8 cellular contexts compared by ENCODE assay signal in genomic region chr16:24610421-24610765, GRCh38.
DNase-seq lines count a peak whose midpoint lies in the region; ATAC-seq, FAIRE-seq and TF ChIP-seq lines count a peak whose summit lies in the region.

No MANE protein-coding gene starts in this region.

- peak; percentile 42 for DNase-seq in DMS153 (lab: John Stamatoyannopoulos, UW)
- DNase-seq in NCI-H69 (lab: John Stamatoyannopoulos, UW) = peak; percentile 69
- DNase-seq in fibroblast of villous mesenchyme (ENCODE audit: low read depth) = peak; percentile 25
- peak; percentile 34 for DNase-seq in nephron progenitor cell
- no peak for DNase-seq in stimulated activated naive CD4-positive, alpha-beta T cell treated with Interleukin-2 at 50 U/mL for 16 hours (lab: John Stamatoyannopoulos, UW)
- DNase-seq in activated gamma-delta T cell (lab: John Stamatoyannopoulos, UW) = no peak
- no peak for DNase-seq in small intestine

- H3K9me3 ChIP-seq in small intestine (ENCODE audit: control insufficient read depth, low read depth) = no peaks in the 10 kb centered on the region

- no peak overlapping the region for H3K27ac Mint-ChIP-seq in nephron progenitor cell

- H3K4me3 ChIP-seq in fibroblast of villous mesenchyme (ENCODE audit: low read depth, low read length) (peak overlapping the region; percentile 9), small intestine (ENCODE audit: low read depth in 1 of 2, low read length in 2 of 2) (peak overlapping the region in 1 of 2 donors; percentile 0)

- peaks cover 0 to 12% of the 10 kb centered on the region in 2 donors for H3K27me3 ChIP-seq in small intestine (ENCODE audit: control insufficient read depth in 2 of 2, insufficient read depth in 2 of 2, low read length in 2 of 2)

- no peaks in the 10 kb centered on the region for H3K4me1 ChIP-seq in small intestine (ENCODE audit: control insufficient read depth in 2 of 2, insufficient read depth in 1 of 2, low read depth in 1 of 2, low read length in 1 of 2)

- TF ChIP-seq CTCF in fibroblast of villous mesenchyme (IDR thresholded peaks at IDR 0.05; ENCODE audit: insufficient read depth, low read depth, low read length) (no peak), nephron progenitor cell (IDR thresholded peaks at IDR 0.05) (no peak)

- no peak overlapping the region for H3K27ac ChIP-seq in small intestine (ENCODE audit: low read depth in 1 of 2, low read length in 1 of 2)

- peaks cover 75% of the 10 kb centered on the region for H3K27me3 Mint-ChIP-seq in nephron progenitor cell (ENCODE audit: low read depth, poor library complexity)

- no peak for FAIRE-seq in small intestine (lab: Jason Lieb, UNC)

- ATAC-seq in GM21717 (IDR thresholded peaks at IDR 0.05; ENCODE audit: unreplicated experiment) = no peak

- peaks cover 19% of the 10 kb centered on the region for H3K4me1 Mint-ChIP-seq in nephron progenitor cell

- no peaks in the 10 kb centered on the region for H3K36me3 ChIP-seq in small intestine (ENCODE audit: control insufficient read depth in 2 of 2, insufficient read depth in 2 of 2, low read length in 2 of 2)

- peak overlapping the region; percentile 83 for H3K4me3 Mint-ChIP-seq in nephron progenitor cell

- no peaks in the 10 kb centered on the region for H3K36me3 Mint-ChIP-seq in nephron progenitor cell (ENCODE audit: low read depth)

- H3K9me3 Mint-ChIP-seq in nephron progenitor cell = no peaks in the 10 kb centered on the region

- 2 to 5% (median 3%) methylated on average over 13 of the region's 13 CpGs for WGBS in small intestine, 3 donors

Comparison
In these comparisons a context has a peak if more than half of its experiments do, and no peak if none do; other contexts are left out.
1. DNase-seq: peak in DMS153 (single experiment), NCI-H69 (single experiment), fibroblast of villous mesenchyme (single experiment) and nephron progenitor cell (single experiment); none in stimulated activated naive CD4-positive, alpha-beta T cell treated with Interleukin-2 at 50 U/mL for 16 hours (single experiment), activated gamma-delta T cell (single experiment) and small intestine (single experiment).